ENCODE assay signal across 17 cellular contexts in genomic region chr11:122578168-122578825, GRCh38.
DNase-seq lines count a peak whose midpoint lies in the region; ATAC-seq and TF ChIP-seq lines count a peak whose summit lies in the region.
"Had no signal": no experiment of that assay in that cellular context is flagged by ENCODE, and none has a peak within 500 bp of the region (broad histone marks: within the 10 kb centered on the region; RNA-seq: fewer than 3 reads in every experiment).

No MANE protein-coding gene starts in this region.

- H3K36me3 Mint-ChIP-seq in chondrocyte (ENCODE audit: low read depth) (no peaks in the 10 kb centered on the region), immature natural killer cell (no peaks in the 10 kb centered on the region)
- H3K36me3 Mint-ChIP-seq: naive B cell; stimulated activated effector memory CD8-positive, alpha-beta T cell treated with anti-CD3 and anti-CD28 coated beads, Interleukin-12 subunit alpha, Interleukin-12 subunit beta, amount 100 ng/mL, for 72 hours had no signal

- no peak for ATAC-seq in GM19035 (IDR thresholded peaks at IDR 0.05; ENCODE audit: unreplicated experiment)
- ATAC-seq: left colon; stimulated activated effector memory CD8-positive, alpha-beta T cell treated with anti-CD3 and anti-CD28 coated beads, Interleukin-12 subunit alpha, Interleukin-12 subunit beta, amount 100 ng/mL, for 72 hours had no signal

- intact Hi-C loops in vagina (cut with DNase I) = no loop called here

- H3K27me3 Mint-ChIP-seq in chondrocyte (ENCODE audit: low read depth) = no peaks in the 10 kb centered on the region
- peaks cover 1 to 8% (median 2%) of the 10 kb centered on the region in 3 donors for H3K27me3 Mint-ChIP-seq in immature natural killer cell (ENCODE audit: low read depth in 3 of 3)

- no peak overlapping the region for H3K27ac Mint-ChIP-seq in chondrocyte (ENCODE audit: unreplicated experiment)
- no peak overlapping the region for H3K27ac Mint-ChIP-seq in immature natural killer cell
- H3K27ac Mint-ChIP-seq: stimulated activated effector memory CD8-positive, alpha-beta T cell treated with anti-CD3 and anti-CD28 coated beads, Interleukin-12 subunit alpha, Interleukin-12 subunit beta, amount 100 ng/mL, for 72 hours had no signal

- no peak for TF ChIP-seq POLR2A in vagina (IDR thresholded peaks at IDR 0.05)

- peaks cover 8% of the 10 kb centered on the region for H3K4me1 Mint-ChIP-seq in chondrocyte (ENCODE audit: low read depth)
- H3K4me1 Mint-ChIP-seq in immature natural killer cell = peaks cover 11 to 14% of the 10 kb centered on the region in 2 donors

- H3K36me3 ChIP-seq in vagina = no peaks in the 10 kb centered on the region
- H3K36me3 ChIP-seq: BLaER1 treated with 17β-estradiol and CSF1 and Interleukin-3, amounts not matched to agents 10 nM and 100 nM; HAP-1; upper lobe of left lung had no signal

- H3K9me3 Mint-ChIP-seq in chondrocyte (ENCODE audit: low read depth) (peaks cover 2% of the 10 kb centered on the region), immature natural killer cell (no peaks in the 10 kb centered on the region)
- H3K9me3 Mint-ChIP-seq: naive B cell; stimulated activated effector memory CD8-positive, alpha-beta T cell treated with anti-CD3 and anti-CD28 coated beads, Interleukin-12 subunit alpha, Interleukin-12 subunit beta, amount 100 ng/mL, for 72 hours had no signal

- TF ChIP-seq CTCF in 22Rv1 (IDR thresholded peaks at IDR 0.05) (0 out of 2 replicates have a peak, but pooled peaks have one; percentile 12), chondrocyte (IDR thresholded peaks at IDR 0.05) (peak; percentile 35), vagina (IDR thresholded peaks at IDR 0.05) (no peak)

- H3K4me3 ChIP-seq in vagina = no peak overlapping the region
- H3K4me3 ChIP-seq: BLaER1 treated with 17β-estradiol and CSF1 and Interleukin-3, amounts not matched to agents 10 nM and 100 nM; HAP-1; upper lobe of left lung had no signal

- no peaks in the 10 kb centered on the region for H3K9me3 ChIP-seq in vagina
- H3K9me3 ChIP-seq: HAP-1, upper lobe of left lung had no signal

- H3K27ac ChIP-seq in 22Rv1 (no peak overlapping the region), vagina (no peak overlapping the region)
- H3K27ac ChIP-seq: BLaER1 treated with 17β-estradiol and CSF1 and Interleukin-3, amounts not matched to agents 10 nM and 100 nM; upper lobe of left lung had no signal

- H3K4me1 ChIP-seq in vagina = no peaks in the 10 kb centered on the region
- H3K4me1 ChIP-seq: HAP-1 had no signal

- H3K4me3 Mint-ChIP-seq in chondrocyte (ENCODE audit: unreplicated experiment) (no peak overlapping the region), immature natural killer cell (no peak overlapping the region)
- H3K4me3 Mint-ChIP-seq: naive B cell; stimulated activated effector memory CD8-positive, alpha-beta T cell treated with anti-CD3 and anti-CD28 coated beads, Interleukin-12 subunit alpha, Interleukin-12 subunit beta, amount 100 ng/mL, for 72 hours had no signal

- peak; percentile 20 for DNase-seq in EL
- DNase-seq in NAMALWA (ENCODE audit: low spot score) = peak; percentile 16
- no peak for DNase-seq in chondrocyte (ENCODE audit: low spot score)
- DNase-seq in immature natural killer cell = no peak
- DNase-seq in vagina (ENCODE audit: extremely low spot score in 2 of 2) = no peak
- DNase-seq in RKO (ENCODE audit: low spot score) = no peak
- DNase-seq: left colon; MV-4-11; naive B cell; retina; stimulated activated CD4-positive, alpha-beta T cell treated with anti-CD3 and anti-CD28 coated beads, Interleukin-4, amount 100 ng/mL, for 24 hours; upper lobe of left lung had no signal

- H3K27me3 ChIP-seq in vagina = no peaks in the 10 kb centered on the region
- H3K27me3 ChIP-seq: BLaER1 treated with 17β-estradiol and CSF1 and Interleukin-3, amounts not matched to agents 10 nM and 100 nM; upper lobe of left lung had no signal

Comparison
In these comparisons a context has a peak if more than half of its experiments do, and no peak if none do; other contexts are left out.
1. CTCF ChIP-seq: peak in 22Rv1 (single experiment) and chondrocyte (single experiment); none in vagina (0 of 3).
2. DNase-seq: peak in EL (single experiment) and NAMALWA (single experiment); none in chondrocyte (single experiment), immature natural killer cell (0 of 3), vagina (0 of 2) and RKO (single experiment).